ENCODE assay signal across 9 cellular contexts in the genomic region with DNA sequence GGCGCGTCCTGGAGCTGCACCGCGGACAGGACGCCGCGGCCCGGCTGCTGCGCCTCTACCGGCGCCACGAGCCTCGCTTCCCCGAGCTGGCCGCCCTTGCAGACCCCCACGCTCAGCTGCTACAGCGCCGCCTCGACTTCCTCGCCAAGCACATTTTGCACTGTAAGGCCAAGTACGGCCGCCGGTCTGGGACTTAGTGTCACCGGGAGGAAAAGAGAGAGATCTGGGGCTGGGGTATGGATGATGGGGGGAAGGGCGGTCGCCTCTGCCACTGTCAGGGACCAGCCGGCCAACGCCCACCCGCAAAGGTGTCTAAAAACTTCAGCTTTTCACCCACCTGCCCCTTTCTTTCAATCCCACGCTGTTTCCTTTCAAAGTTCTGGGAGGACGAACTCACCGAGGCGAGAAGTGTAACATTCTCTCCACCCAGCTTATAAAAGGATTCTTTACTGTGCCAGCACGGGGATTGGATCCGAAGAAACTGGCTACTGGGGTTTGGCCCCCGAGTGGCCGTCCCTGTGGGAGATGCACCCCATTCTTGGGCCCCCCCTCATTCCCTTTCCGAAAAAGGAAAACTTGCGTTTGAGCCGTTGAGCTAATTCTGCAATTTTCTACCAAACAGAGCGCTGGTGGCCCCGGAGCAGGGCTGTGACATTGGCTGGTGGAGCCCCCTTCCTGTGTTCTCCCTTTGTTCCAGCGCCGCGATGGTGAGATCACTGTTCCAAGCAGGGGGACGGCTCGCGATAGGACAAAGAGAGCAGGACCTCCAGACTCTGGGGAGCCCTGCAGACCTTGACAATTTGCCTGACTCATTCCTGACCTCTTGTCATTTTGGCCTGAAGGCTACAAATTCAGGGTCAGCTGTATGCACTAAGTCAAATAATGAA. TPM values are rescaled to one million over a fixed set of nuclear protein-coding genes. Genes with fewer than 3 reads are reported as not detected.
DNase-seq lines count a peak whose midpoint lies in the region; ATAC-seq and TF ChIP-seq lines count a peak whose summit lies in the region.
"Had no signal": no experiment of that assay in that cellular context is flagged by ENCODE, and none has a peak within 500 bp of the region (broad histone marks: within the 10 kb centered on the region; RNA-seq: fewer than 3 reads in every experiment).

No MANE protein-coding gene starts in this region.

- H3K27ac ChIP-seq in ACC112 (ENCODE audit: low read depth, low read length), result peak overlapping the region; percentile 36; the same call in 1 of the 2 replicates
- H3K27ac ChIP-seq: HL-60 had no signal

- intact Hi-C loops in left cardiac atrium (cut with DNase I), result loop anchor here (5.0 to 10.0 kb wide), 4 partner anchors 42 to 635 kb away; a partner anchor contains a TSS

- TF ChIP-seq EP300 in Ishikawa (IDR thresholded peaks at IDR 0.05; ENCODE audit: borderline replicate concordance), result no peak

- in situ Hi-C loops in GM13976 (cut with MboI; ENCODE audit: low sequenced_read_pairs, unreplicated experiment), result loop anchor here (10.0 to 25.0 kb wide), 4 partner anchors 192 to 645 kb away; no protein-coding TSS in a partner anchor

- H3K27ac Mint-ChIP-seq in progenitor cell of endocrine pancreas, result peak overlapping the region; percentile 94

- no peak overlapping the region for H2AFZ ChIP-seq in ACC112 (ENCODE audit: low read length, unreplicated experiment)

- peak overlapping the region; percentile 83 for H3K4me3 Mint-ChIP-seq in progenitor cell of endocrine pancreas (ENCODE audit: low read depth)

- TF ChIP-seq CTCF in GM13976 (IDR thresholded peaks at IDR 0.05; ENCODE audit: borderline replicate concordance, control extremely low read depth, extremely low read depth, insufficient read depth, missing control alignments) (no peak), progenitor cell of endocrine pancreas (IDR thresholded peaks at IDR 0.05; ENCODE audit: unreplicated experiment) (peak; percentile 4)

- no peaks in the 10 kb centered on the region for H3K36me3 Mint-ChIP-seq in progenitor cell of endocrine pancreas (ENCODE audit: insufficient read depth)

- ATAC-seq in left cardiac atrium, result peak; percentile 35 to 37

- peak; percentile 29 for DNase-seq in GM13976 (ENCODE audit: low spot score)
- DNase-seq in activated naive CD4-positive, alpha-beta T cell treated with anti-CD3 and anti-CD28 coated beads, Interleukin-2, amount 50 U/mL, for 16 hours, result peak; percentile 13
- peak; percentile 40 for DNase-seq in left cardiac atrium
- DNase-seq in progenitor cell of endocrine pancreas (ENCODE audit: low spot score, unreplicated experiment), result peak; percentile 45
- no peak for DNase-seq in AG08395 (ENCODE audit: low spot score)
- no peak for DNase-seq in NCI-H1048 (lab: John Stamatoyannopoulos, UW)

- no peaks in the 10 kb centered on the region for H3K9me3 Mint-ChIP-seq in progenitor cell of endocrine pancreas (ENCODE audit: low read depth)

- no peaks in the 10 kb centered on the region for H3K27me3 ChIP-seq in ACC112 (ENCODE audit: insufficient read depth, low read length)

- H3K36me3 ChIP-seq in ACC112 (ENCODE audit: insufficient read depth, low read length), result no peaks in the 10 kb centered on the region

- H3K4me3 ChIP-seq in ACC112 (ENCODE audit: low read depth, low read length), result peak overlapping the region; percentile 75

- H3K79me2 ChIP-seq in ACC112 (ENCODE audit: control insufficient read depth, insufficient read depth, low read length, unreplicated experiment), result peaks cover 27% of the 10 kb centered on the region

- peaks cover 20% of the 10 kb centered on the region for H3K4me1 Mint-ChIP-seq in progenitor cell of endocrine pancreas (ENCODE audit: low read depth)

- peaks cover 60% of the 10 kb centered on the region for H3K4me1 ChIP-seq in ACC112 (ENCODE audit: control insufficient read depth, insufficient read depth, low read length, unreplicated experiment)

- TF ChIP-seq RAD21 in Ishikawa (IDR thresholded peaks at IDR 0.05; ENCODE audit: low read depth), result peak; percentile 15; the same call in 1 of the 2 replicates

- H3K27me3 Mint-ChIP-seq in progenitor cell of endocrine pancreas, result peaks cover 11% of the 10 kb centered on the region

TF ChIP-seq in Ishikawa, 13 proteins besides CTCF, POLR2A, EP300 and RAD21:
- TF ChIP-seq ZBTB7A (IDR thresholded peaks at IDR 0.05; ENCODE audit: low read depth), result no peak
- 0 out of 2 replicates have a peak, but pooled peaks have one; percentile 14 for TF ChIP-seq TCF12 (IDR thresholded peaks at IDR 0.05; ENCODE audit: low read depth)

RNA-seq across cellular contexts. Expression of a gene that starts 1.7 kb away (rescaled TPM):
- total RNA-seq in left cardiac atrium (1 to 10 TPM; 1.1 to 9.4 TPM), progenitor cell of endocrine pancreas (11.2 and 12.9 TPM in 2 replicates)

RNA-seq across cellular contexts. Expression of a gene that starts 42.6 kb away (rescaled TPM):
- 10 to 100 TPM; 35.0 to 46.0 TPM for total RNA-seq in left cardiac atrium
- total RNA-seq in progenitor cell of endocrine pancreas, result 60.1 and 65.1 TPM in 2 replicates

Comparison
In these comparisons a context has a peak if more than half of its experiments do, and no peak if none do; other contexts are left out.
1. DNase-seq: peak in GM13976 (single experiment), activated naive CD4-positive, alpha-beta T cell treated with anti-CD3 and anti-CD28 coated beads, Interleukin-2, amount 50 U/mL, for 16 hours (single experiment), left cardiac atrium (single experiment) and progenitor cell of endocrine pancreas (single experiment); none in AG08395 (single experiment) and NCI-H1048 (single experiment).